11 cellular contexts compared by ENCODE assay signal in genomic region chr7:17408245-17408903, GRCh38.
DNase-seq lines count a peak whose midpoint lies in the region; FAIRE-seq and TF ChIP-seq lines count a peak whose summit lies in the region.
"Had no signal": no experiment of that assay in that cellular context is flagged by ENCODE, and none has a peak within 500 bp of the region (broad histone marks: within the 10 kb centered on the region; RNA-seq: fewer than 3 reads in every experiment).

No MANE protein-coding gene starts in this region.

- DNase-seq in Calu3 (peak; percentile 85), non-pigmented ciliary epithelial cell (ENCODE audit: low read depth) (peak; percentile 87), NCI-H2171 (lab: John Stamatoyannopoulos, UW) (no peak), KG1 (lab: John Stamatoyannopoulos, UW) (no peak)
- no peak for DNase-seq in stimulated activated CD4-positive, alpha-beta T cell treated with anti-CD3 and anti-CD28 coated beads, Interleukin-4, amount 100 ng/mL, for 4 hours
- DNase-seq in activated CD8-positive, alpha-beta memory T cell treated with anti-CD3 and anti-CD28 coated beads, Interleukin-2, amount 50 U/mL, for 48 hours: no peak
- DNase-seq: naive B cell had no signal

- peak overlapping the region; percentile 56 for H3K4me2 ChIP-seq in OCI-LY3 (ENCODE audit: low read length)

- H3K36me3 Mint-ChIP-seq in Calu3 (ENCODE audit: insufficient read depth, unreplicated experiment): peaks cover 20% of the 10 kb centered on the region
- H3K36me3 Mint-ChIP-seq: IgD-negative memory B cell, naive B cell had no signal

- no peaks in the 10 kb centered on the region for H3K27me3 ChIP-seq in OCI-LY3 (ENCODE audit: low read depth, low read length)
- H3K27me3 ChIP-seq: uterus had no signal

- no peaks in the 10 kb centered on the region for H3K9me3 Mint-ChIP-seq in Calu3 (ENCODE audit: low read depth, unreplicated experiment)
- H3K9me3 Mint-ChIP-seq: IgD-negative memory B cell, naive B cell had no signal

- CTCF ChIA-PET in Calu3 (lab: Charles Lee): interaction anchor here (0.5 to 1.4 kb wide), 4 partner anchors 26 to 234 kb away, joined by 3 to 5 read pairs (median 4); no protein-coding TSS in a partner anchor

- H3K4me1 Mint-ChIP-seq in Calu3 (ENCODE audit: low read depth, unreplicated experiment): peaks cover 53% of the 10 kb centered on the region
- H3K4me1 Mint-ChIP-seq: naive B cell had no signal

- H3K79me2 ChIP-seq in OCI-LY3 (ENCODE audit: low read length): no peaks in the 10 kb centered on the region

- H3K27ac ChIP-seq in OCI-LY3 (ENCODE audit: low read length): peak overlapping the region; percentile 24
- H3K27ac ChIP-seq: uterus had no signal

- peak overlapping the region; percentile 82 for H3K27ac Mint-ChIP-seq in Calu3 (ENCODE audit: unreplicated experiment)
- H3K27ac Mint-ChIP-seq: IgD-negative memory B cell had no signal

- no peaks in the 10 kb centered on the region for H3K27me3 Mint-ChIP-seq in Calu3 (ENCODE audit: unreplicated experiment)
- H3K27me3 Mint-ChIP-seq: naive B cell had no signal

- BruUV-seq in Calu3 (replicated peaks; lab: Mats Ljungman, UMichigan): no TSS peak

- peak overlapping the region; percentile 26 for H3K9ac ChIP-seq in OCI-LY3 (ENCODE audit: low read length)

- H3K4me3 ChIP-seq in OCI-LY3 (ENCODE audit: low read length): 0 out of 2 replicates have a peak overlapping the region, but pooled peaks have one; percentile 36
- H3K4me3 ChIP-seq: uterus had no signal

- H3K4me3 Mint-ChIP-seq in Calu3 (ENCODE audit: low read depth, unreplicated experiment): peak overlapping the region; percentile 24
- H3K4me3 Mint-ChIP-seq: IgD-negative memory B cell had no signal

- no peak overlapping the region for H2AFZ ChIP-seq in OCI-LY3 (ENCODE audit: low read depth, low read length)

- TF ChIP-seq CTCF in Calu3 (IDR thresholded peaks at IDR 0.05; ENCODE audit: unreplicated experiment): no peak
- TF ChIP-seq CTCF in OCI-LY3 (IDR thresholded peaks at IDR 0.05; ENCODE audit: low read depth, low read length): no peak

- no peaks in the 10 kb centered on the region for H4K20me1 ChIP-seq in OCI-LY3 (ENCODE audit: insufficient read depth, low read length)

- H3K9me3 ChIP-seq in OCI-LY3 (ENCODE audit: insufficient read depth, low read length): no peaks in the 10 kb centered on the region
- H3K9me3 ChIP-seq: uterus had no signal

- intact Hi-C loops in Calu3 (cut with micrococcal nuclease; ENCODE audit: unreplicated experiment): loop anchor here (1.0 to 2.0 kb wide), 2 partner anchors 38 to 114 kb away; no protein-coding TSS in a partner anchor

- H3K36me3 ChIP-seq in OCI-LY3 (replicated peaks; ENCODE audit: low read depth, low read length): no peaks in the 10 kb centered on the region
- H3K36me3 ChIP-seq: uterus had no signal

- peak; percentile 29 for FAIRE-seq in endometrium (lab: Jason Lieb, UNC)

- H3K4me1 ChIP-seq in OCI-LY3 (ENCODE audit: low read length): peaks cover 47% of the 10 kb centered on the region
- H3K4me1 ChIP-seq: uterus had no signal

Comparison
In these comparisons a context has a peak if more than half of its experiments do, and no peak if none do; other contexts are left out.
1. DNase-seq: peak in Calu3 (single experiment) and non-pigmented ciliary epithelial cell (single experiment); none in stimulated activated CD4-positive, alpha-beta T cell treated with anti-CD3 and anti-CD28 coated beads, Interleukin-4, amount 100 ng/mL, for 4 hours (0 of 2), activated CD8-positive, alpha-beta memory T cell treated with anti-CD3 and anti-CD28 coated beads, Interleukin-2, amount 50 U/mL, for 48 hours (single experiment), NCI-H2171 (single experiment) and KG1 (single experiment).